21 cellular contexts compared by ENCODE assay signal in genomic region chr10:108323274-108323798, GRCh38.
"Had no signal": no experiment of that assay in that cellular context is flagged by ENCODE, and none has a peak within 500 bp of the region (broad histone marks: within the 10 kb centered on the region; RNA-seq: fewer than 3 reads in every experiment).

No MANE protein-coding gene starts in this region.

- DNase-seq: activated CD4-positive, alpha-beta T cell treated with anti-CD3 and anti-CD28 coated beads for 48 hours; activated CD4-positive, alpha-beta T cell treated with anti-CD3 and anti-CD28 coated beads, Interleukin-2, amount 50 U/mL, for 4 hours; activated CD4-positive, CD25-positive, alpha-beta regulatory T cell treated with anti-CD3 and anti-CD28 coated beads, Interleukin-2, amount 50 U/mL, for 72 hours; activated CD8-positive, alpha-beta memory T cell treated with anti-CD3 and anti-CD28 coated beads, Interleukin-2, amount 50 U/mL, for 48 hours; activated CD8-positive, alpha-beta T cell treated with anti-CD3 and anti-CD28 coated beads, Interleukin-2, amount 10 ng/mL, durations not matched to agents 7 days and 5 days; activated naive CD4-positive, alpha-beta T cell treated with Interleukin-2 at 50 U/mL for 16 hours; activated T-cell treated with anti-CD3 and anti-CD28 coated beads, Interleukin-2, amount 50 U/mL, for 1 hour; amygdala; Karpas-422; NCI-H146; NCI-H187 treated with DMSO at 0.1 percent for 48 hours; NCI-H2081 treated with DMSO at 0.1 percent for 48 hours; NCI-H226; NCI-H526; PC-3; SHP77 treated with DMSO at 0.1 percent for 48 hours had no signal

- H3K4me3 Mint-ChIP-seq: activated CD8-positive, alpha-beta T cell treated with anti-CD3 and anti-CD28 coated beads, Interleukin-2, amount 10 ng/mL, durations not matched to agents 7 days and 5 days; activated naive CD8-positive, alpha-beta T cell; brain; T-helper 1 cell treated with Interleukin-12 subunit alpha and Interleukin-12 subunit beta and Interleukin-4 antibody, amounts not matched to agents 30 μg/mL and 1 μg/mL, for 36 hours had no signal

- H3K4me1 Mint-ChIP-seq: brain had no signal

- ATAC-seq: activated CD8-positive, alpha-beta T cell treated with anti-CD3 and anti-CD28 coated beads, Interleukin-2, amount 10 ng/mL, durations not matched to agents 7 days and 5 days; K562; PC-3 had no signal

- H3K4me3 ChIP-seq: cardiac muscle cell, K562 had no signal

- H3K27me3 Mint-ChIP-seq: activated naive CD8-positive, alpha-beta T cell had no signal

- H3K36me3 ChIP-seq: cardiac muscle cell had no signal

- H3K36me3 Mint-ChIP-seq: activated naive CD8-positive, alpha-beta T cell; brain had no signal

- H3K27me3 ChIP-seq: cardiac muscle cell had no signal

- H3K27ac ChIP-seq: cardiac muscle cell had no signal

- H3K9me3 Mint-ChIP-seq: brain; T-helper 1 cell treated with Interleukin-12 subunit alpha and Interleukin-12 subunit beta and Interleukin-4 antibody, amounts not matched to agents 30 μg/mL and 1 μg/mL, for 36 hours had no signal

- H3K27ac Mint-ChIP-seq: activated CD8-positive, alpha-beta T cell treated with anti-CD3 and anti-CD28 coated beads, Interleukin-2, amount 10 ng/mL, durations not matched to agents 7 days and 5 days; activated naive CD8-positive, alpha-beta T cell; brain; T-helper 1 cell treated with Interleukin-12 subunit alpha and Interleukin-12 subunit beta and Interleukin-4 antibody, amounts not matched to agents 30 μg/mL and 1 μg/mL, for 36 hours had no signal
